ENCODE assay signal across 8 cellular contexts in genomic region chr17:42928714-42929496, GRCh38. TPM values are rescaled to one million over a fixed set of nuclear protein-coding genes. Genes with fewer than 3 reads are reported as not detected.
DNase-seq lines count a peak whose midpoint lies in the region; ATAC-seq and TF ChIP-seq lines count a peak whose summit lies in the region.

No MANE protein-coding gene starts in this region.

- ATAC-seq in T-helper 17 cell (peak; percentile 45), lung (ENCODE audit: insufficient read depth, low FRiP score) (peak; percentile 92)
- ATAC-seq in stimulated activated naive CD8-positive, alpha-beta T cell treated with anti-CD3 and anti-CD28 coated beads, Interleukin-15, Interleukin-2, amounts not matched to agents 100 U/mL and 50 U/mL, for 24 hours, result peak; percentile 85

- H3K27ac Mint-ChIP-seq in T-helper 17 cell, result peak overlapping the region; percentile 43

- WGBS in lung, 2 donors, result 18 to 20% methylated on average over 9 of the region's 9 CpGs

- no peaks in the 10 kb centered on the region for H3K36me3 Mint-ChIP-seq in T-helper 17 cell (ENCODE audit: low read depth)

- H3K4me3 Mint-ChIP-seq in T-helper 17 cell, result no peak overlapping the region

- H3K27me3 Mint-ChIP-seq in T-helper 17 cell, result peaks cover 19% of the 10 kb centered on the region

- H3K4me3 ChIP-seq in lung, result no peak overlapping the region

- no peaks in the 10 kb centered on the region for H3K36me3 ChIP-seq in lung (ENCODE audit: control insufficient read depth in 2 of 2, insufficient read depth in 2 of 2, low read length in 2 of 2)

- H3K4me1 Mint-ChIP-seq in T-helper 17 cell, result peaks cover 2% of the 10 kb centered on the region

- no peaks in the 10 kb centered on the region for H3K9me3 ChIP-seq in T-helper 17 cell (ENCODE audit: control insufficient read depth, low read length, poor library complexity, severe bottlenecking)
- no peaks in the 10 kb centered on the region for H3K9me3 ChIP-seq in lung (ENCODE audit: control insufficient read depth in 2 of 2, insufficient read depth in 1 of 2, low read length in 1 of 2)

- no peaks in the 10 kb centered on the region for H3K27me3 ChIP-seq in lung (ENCODE audit: control insufficient read depth, insufficient read depth)

- H3K27ac ChIP-seq in lung (ENCODE audit: low read depth in 1 of 2, low read length in 1 of 2), result peak overlapping the region; percentile 17 to 90

- peaks cover 0 to 4% of the 10 kb centered on the region in 2 donors for H3K4me1 ChIP-seq in lung (ENCODE audit: control insufficient read depth in 2 of 2, insufficient read depth in 2 of 2, low read length in 2 of 2)

- peak; percentile 54 for DNase-seq in 8988T
- peak; percentile 73 for DNase-seq in LHCN-M2 (ENCODE audit: low read depth)
- DNase-seq in T-helper 17 cell, result no peak
- DNase-seq in dermis microvascular lymphatic vessel endothelial cell (ENCODE audit: low read depth in 2 of 2), result peak; percentile 72 to 86
- peak; percentile 53 for DNase-seq in lung (ENCODE audit: low spot score)
- DNase-seq in stimulated activated naive CD8-positive, alpha-beta T cell treated with anti-CD3 and anti-CD28 coated beads, Interleukin-15, Interleukin-2, amounts not matched to agents 100 U/mL and 50 U/mL, for 24 hours, result peak; percentile 37
- DNase-seq in middle frontal gyrus (ENCODE audit: extremely low spot score, low spot score), result no peak

- TF ChIP-seq CTCF in GM12872 (IDR thresholded peaks at IDR 0.05; ENCODE audit: insufficient read depth, low read depth, low read length) (peak; percentile 62), lung (IDR thresholded peaks at IDR 0.05; ENCODE audit: control extremely low read depth, extremely low read depth) (peak; percentile 70)

RNA-seq across cellular contexts. Expression of gene G6PC1, which starts 28.3 kb away (rescaled TPM):
- not detected in 2 replicates for total RNA-seq in LHCN-M2 (2014; rRNA removed)
- polyA plus RNA-seq in LHCN-M2 (2012), result not detected
- total RNA-seq in T-helper 17 cell, result not detected
- not detected in 2 replicates for total RNA-seq in dermis microvascular lymphatic vessel endothelial cell
- under 1 TPM in 1 of 2 donors, not detected in 1; 0.09 TPM for total RNA-seq in lung
- not detected for polyA plus RNA-seq in lung

RNA-seq across cellular contexts. Expression of gene AARSD1, which starts 35.3 kb away (rescaled TPM):
- 20.5 and 25.0 TPM in 2 replicates for total RNA-seq in LHCN-M2 (2014; rRNA removed)
- 52.2 TPM for polyA plus RNA-seq in LHCN-M2 (2012)
- total RNA-seq in T-helper 17 cell, result 10 to 100 TPM; 47.6 to 59.9 TPM
- 13.1 and 14.7 TPM in 2 replicates for total RNA-seq in dermis microvascular lymphatic vessel endothelial cell
- total RNA-seq in lung, result 10 to 100 TPM; 27.6 to 39.8 TPM
- polyA plus RNA-seq in lung, result 10 to 100 TPM; 34.4 to 57.0 TPM

RNA-seq across cellular contexts. Expression of gene PTGES3L, which starts 51.0 kb away (rescaled TPM):
- total RNA-seq in LHCN-M2 (2014; rRNA removed) (2.4 and 5.5 TPM in 2 replicates), T-helper 17 cell (1 to 10 TPM in 1 of 2 donors, not detected in 1; 2.3 TPM), dermis microvascular lymphatic vessel endothelial cell (0.13 TPM in 2 replicates), lung (1 to 10 TPM; 1.1 to 1.8 TPM)
- polyA plus RNA-seq in LHCN-M2 (2012), result 4.7 TPM
- under 1 TPM; 0.43 to 0.69 TPM for polyA plus RNA-seq in lung

RNA-seq across cellular contexts. Expression of gene RUNDC1, which starts 51.5 kb away (rescaled TPM):
- total RNA-seq in LHCN-M2 (2014; rRNA removed), result 9.4 and 9.6 TPM in 2 replicates
- polyA plus RNA-seq in LHCN-M2 (2012), result 9.1 TPM
- 10 to 100 TPM; 15.6 to 16.6 TPM for total RNA-seq in T-helper 17 cell
- total RNA-seq in dermis microvascular lymphatic vessel endothelial cell, result 6.2 and 10.1 TPM in 2 replicates
- total RNA-seq in lung, result 10 to 100 TPM; 12.7 to 16.7 TPM
- 1 to 10 TPM; 8.1 to 8.7 TPM for polyA plus RNA-seq in lung

Comparison
In these comparisons a context has a peak if more than half of its experiments do, and no peak if none do; other contexts are left out.
1. DNase-seq: peak in 8988T (single experiment), LHCN-M2 (single experiment), dermis microvascular lymphatic vessel endothelial cell (2 of 2), lung (single experiment) and stimulated activated naive CD8-positive, alpha-beta T cell treated with anti-CD3 and anti-CD28 coated beads, Interleukin-15, Interleukin-2, amounts not matched to agents 100 U/mL and 50 U/mL, for 24 hours (single experiment); none in T-helper 17 cell (0 of 3) and middle frontal gyrus (single experiment).
2. Peak in every context shown above with its lines, with median percentiles within 50 percentile points of each other: ATAC-seq.